ENCODE assay signal across 22 cellular contexts in the genomic region with DNA sequence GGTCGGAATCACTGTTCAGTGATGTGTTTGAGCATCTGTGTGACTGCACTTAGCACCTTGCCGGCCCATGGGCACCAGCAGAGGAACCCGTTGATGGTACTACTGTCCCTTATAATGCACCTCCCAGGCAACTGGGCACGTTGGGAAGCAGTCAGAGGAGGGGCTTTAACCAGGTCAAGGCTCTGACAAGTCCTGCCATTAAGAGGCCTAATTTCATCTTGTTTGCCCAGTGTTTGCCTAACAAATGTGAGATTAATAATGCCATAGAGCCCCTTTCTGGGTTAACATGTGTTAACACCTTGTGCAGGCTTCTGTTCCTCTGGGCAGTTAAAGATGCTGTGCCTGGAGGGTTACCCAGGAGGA.
DNase-seq lines count a peak whose midpoint lies in the region; ATAC-seq and TF ChIP-seq lines count a peak whose summit lies in the region.
"Had no signal": no experiment of that assay in that cellular context is flagged by ENCODE, and none has a peak within 500 bp of the region (broad histone marks: within the 10 kb centered on the region; RNA-seq: fewer than 3 reads in every experiment).

No MANE protein-coding gene starts in this region.

- peaks cover 0 to 89% (median 6%) of the 10 kb centered on the region in 9 donors for H3K36me3 ChIP-seq in heart left ventricle
- H3K36me3 ChIP-seq in mucosa of rectum (ENCODE audit: control insufficient read depth in 2 of 2, insufficient read depth in 2 of 2, low read length in 2 of 2): peaks cover 48 to 68% of the 10 kb centered on the region in 2 donors

- CTCF ChIA-PET in activated CD8-positive, alpha-beta memory T cell treated with anti-CD3 and anti-CD28 coated beads, Interleukin-2, amount 10 ng/mL, durations not matched to agents 7 days and 5 days (lab: Charles Lee): no interaction called here

- DNase-seq in Right ventricle myocardium superior (peak; percentile 29), heart left ventricle (no peak), GM20000 (ENCODE audit: low spot score) (no peak)
- DNase-seq in stimulated activated CD4-positive, alpha-beta T cell treated with anti-CD3 and anti-CD28 coated beads, Interleukin-2, amount 100 ng/mL, for 24 hours: no peak
- no peak for DNase-seq in activated CD8-positive, alpha-beta memory T cell treated with anti-CD3 and anti-CD28 coated beads, Interleukin-2, amount 10 ng/mL, durations not matched to agents 7 days and 5 days
- DNase-seq: ACHN, AML-193, COR-L47, DMS153, EL, HFFc6, NCI-H1048, NCI-H146, NCI-H2081 treated with DMSO at 0.1 percent for 48 hours, NCI-H524 had no signal

- TF ChIP-seq CTCF in heart left ventricle (IDR thresholded peaks at IDR 0.05) (no peak), GM20000 (IDR thresholded peaks at IDR 0.05; ENCODE audit: extremely low read depth, missing control alignments) (no peak)

- TF ChIP-seq POLR2A in heart left ventricle (IDR thresholded peaks at IDR 0.05): no peak

- peak overlapping the region; percentile 53 for H3K27ac Mint-ChIP-seq in activated T-helper 17 cell treated with anti-CD3 and anti-CD28 coated beads, Interleukin-2, amount 50 U/mL, for 72 hours
- no peak overlapping the region for H3K27ac Mint-ChIP-seq in activated CD8-positive, alpha-beta memory T cell treated with anti-CD3 and anti-CD28 coated beads, Interleukin-2, amount 10 ng/mL, durations not matched to agents 7 days and 5 days
- H3K27ac Mint-ChIP-seq: HFFc6 had no signal

- ATAC-seq in Right ventricle myocardium superior (ENCODE audit: poor library complexity) (no peak), heart left ventricle (no peak)
- no peak for ATAC-seq in activated T-helper 17 cell treated with anti-CD3 and anti-CD28 coated beads, Interleukin-2, amount 50 U/mL, for 72 hours (replicated peaks)
- no peak for ATAC-seq in activated CD8-positive, alpha-beta memory T cell treated with anti-CD3 and anti-CD28 coated beads, Interleukin-2, amount 10 ng/mL, durations not matched to agents 7 days and 5 days
- ATAC-seq: HepG2, Panc1, Right ventricle myocardium inferior had no signal

- H3K9ac ChIP-seq in mucosa of rectum (ENCODE audit: low read depth in 1 of 2, low read length in 2 of 2): no peak overlapping the region
- H3K9ac ChIP-seq: KMS-11 had no signal

- H3K27ac ChIP-seq in heart left ventricle (no peak overlapping the region), mucosa of rectum (ENCODE audit: low read depth in 2 of 2, low read length in 2 of 2) (peak overlapping the region; percentile 9 to 35)
- H3K27ac ChIP-seq: KMS-11 had no signal

- no peak overlapping the region for H3K4me3 Mint-ChIP-seq in activated T-helper 17 cell treated with anti-CD3 and anti-CD28 coated beads, Interleukin-2, amount 50 U/mL, for 72 hours
- no peak overlapping the region for H3K4me3 Mint-ChIP-seq in activated CD8-positive, alpha-beta memory T cell treated with anti-CD3 and anti-CD28 coated beads, Interleukin-2, amount 10 ng/mL, durations not matched to agents 7 days and 5 days
- H3K4me3 Mint-ChIP-seq: CD14-positive monocyte, HFFc6 had no signal

- no peaks in the 10 kb centered on the region for H3K9me3 Mint-ChIP-seq in activated T-helper 17 cell treated with anti-CD3 and anti-CD28 coated beads, Interleukin-2, amount 50 U/mL, for 72 hours
- H3K9me3 Mint-ChIP-seq in activated CD8-positive, alpha-beta memory T cell treated with anti-CD3 and anti-CD28 coated beads, Interleukin-2, amount 10 ng/mL, durations not matched to agents 7 days and 5 days (ENCODE audit: low read depth): no peaks in the 10 kb centered on the region
- H3K9me3 Mint-ChIP-seq: HFFc6 had no signal

- peaks cover 6% of the 10 kb centered on the region for H3K4me1 Mint-ChIP-seq in activated T-helper 17 cell treated with anti-CD3 and anti-CD28 coated beads, Interleukin-2, amount 50 U/mL, for 72 hours
- no peaks in the 10 kb centered on the region for H3K4me1 Mint-ChIP-seq in activated CD8-positive, alpha-beta memory T cell treated with anti-CD3 and anti-CD28 coated beads, Interleukin-2, amount 10 ng/mL, durations not matched to agents 7 days and 5 days
- H3K4me1 Mint-ChIP-seq: CD14-positive monocyte had no signal

- 95 to 100% (median 97%) methylated on average over 4 of the region's 4 CpGs for WGBS in heart left ventricle, 4 donors

- no peaks in the 10 kb centered on the region for H3K9me3 ChIP-seq in heart left ventricle
- H3K9me3 ChIP-seq in mucosa of rectum (ENCODE audit: control insufficient read depth in 2 of 2, low read length in 2 of 2): no peaks in the 10 kb centered on the region

- intact Hi-C loops in Right ventricle myocardium superior (cut with DNase I): no loop called here
- intact Hi-C loops in heart left ventricle (cut with DNase I): no loop called here

- no peaks in the 10 kb centered on the region for H3K27me3 ChIP-seq in heart left ventricle
- no peaks in the 10 kb centered on the region for H3K27me3 ChIP-seq in mucosa of rectum (ENCODE audit: control insufficient read depth in 2 of 2, insufficient read depth in 2 of 2, low read length in 2 of 2)

- H3K4me1 ChIP-seq in heart left ventricle (peaks cover 0 to 29% (median 10%) of the 10 kb centered on the region in 12 donors), mucosa of rectum (ENCODE audit: control insufficient read depth in 2 of 2, insufficient read depth in 2 of 2, low read length in 2 of 2) (peaks cover 2 to 7% of the 10 kb centered on the region in 2 donors)

- H3K4me3 ChIP-seq in heart left ventricle (no peak overlapping the region), mucosa of rectum (ENCODE audit: low read length in 2 of 2) (no peak overlapping the region)

- H3K27me3 Mint-ChIP-seq in activated T-helper 17 cell treated with anti-CD3 and anti-CD28 coated beads, Interleukin-2, amount 50 U/mL, for 72 hours: no peaks in the 10 kb centered on the region
- no peaks in the 10 kb centered on the region for H3K27me3 Mint-ChIP-seq in activated CD8-positive, alpha-beta memory T cell treated with anti-CD3 and anti-CD28 coated beads, Interleukin-2, amount 10 ng/mL, durations not matched to agents 7 days and 5 days

- peaks cover 41% of the 10 kb centered on the region for H3K36me3 Mint-ChIP-seq in activated T-helper 17 cell treated with anti-CD3 and anti-CD28 coated beads, Interleukin-2, amount 50 U/mL, for 72 hours (ENCODE audit: low read depth)
- H3K36me3 Mint-ChIP-seq in activated CD8-positive, alpha-beta memory T cell treated with anti-CD3 and anti-CD28 coated beads, Interleukin-2, amount 10 ng/mL, durations not matched to agents 7 days and 5 days: peaks cover 8% of the 10 kb centered on the region

Comparison
In these comparisons a context has a peak if more than half of its experiments do, and no peak if none do; other contexts are left out.
1. H3K27ac ChIP-seq: peak in mucosa of rectum (2 of 2); none in heart left ventricle (0 of 12).